Comparison of ENCODE assay signal across 9 cellular contexts in the genomic region with DNA sequence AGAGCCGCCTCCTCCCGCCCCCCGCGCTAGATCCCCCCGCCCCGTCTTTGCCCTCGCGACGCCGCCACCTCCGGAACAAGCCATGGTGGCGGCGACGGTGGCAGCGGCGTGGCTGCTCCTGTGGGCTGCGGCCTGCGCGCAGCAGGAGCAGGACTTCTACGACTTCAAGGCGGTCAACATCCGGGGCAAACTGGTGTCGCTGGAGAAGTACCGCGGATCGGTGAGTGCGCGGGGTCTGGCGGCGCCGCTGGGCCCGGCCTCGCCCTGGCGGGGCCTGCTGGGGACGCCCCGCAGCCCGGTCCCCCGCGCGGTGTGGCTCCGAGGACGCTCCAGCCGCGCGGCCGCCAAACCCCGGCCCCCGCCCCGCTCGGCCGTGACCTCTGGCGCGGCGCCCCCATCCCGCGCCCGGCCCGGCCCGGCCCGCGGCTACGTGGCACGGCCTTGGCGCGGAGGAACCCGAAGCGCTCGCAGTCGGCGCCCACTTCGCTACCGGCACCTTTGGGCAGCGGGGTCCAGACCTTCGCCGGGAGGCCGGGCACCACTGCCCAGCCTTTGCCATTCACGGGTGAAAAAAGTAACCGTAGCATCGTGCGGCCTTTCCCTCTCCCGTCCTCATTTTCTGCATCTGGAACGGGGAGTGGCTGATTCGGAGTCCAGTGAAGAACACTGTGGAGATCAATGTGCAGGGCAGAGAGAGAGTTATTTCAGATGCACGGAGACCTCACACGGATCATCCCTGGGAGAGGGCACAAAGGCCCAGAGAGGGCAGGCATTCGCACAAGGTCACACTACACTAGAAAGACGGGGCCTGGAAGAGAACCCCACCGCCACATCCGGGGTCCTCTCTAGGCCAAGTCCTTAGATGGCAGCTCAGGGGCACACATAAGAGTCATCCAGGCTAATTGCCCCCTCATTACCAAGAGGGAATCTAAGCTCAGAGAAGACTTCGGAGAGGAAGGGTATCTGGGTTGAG. TPM values are rescaled to one million over a fixed set of nuclear protein-coding genes. Genes with fewer than 3 reads are reported as not detected.
DNase-seq lines count a peak whose midpoint lies in the region; ATAC-seq, FAIRE-seq and TF ChIP-seq lines count a peak whose summit lies in the region.
"Had no signal": no experiment of that assay in that cellular context is flagged by ENCODE, and none has a peak within 500 bp of the region (broad histone marks: within the 10 kb centered on the region; RNA-seq: fewer than 3 reads in every experiment).

A gene (plus strand): TSS at position 44 of the 973 bp plus-strand sequence. CDS start 39 bp downstream, at position 83.

- H3K4me3 ChIP-seq in GM08714 (ENCODE audit: low read length) (peak within 1 kb of the TSS; percentile 47; the same call in 1 of the 2 replicates), fibroblast of mammary gland (ENCODE audit: control insufficient read depth, low read depth, low read length) (peak within 1 kb of the TSS; percentile 45)

- no peaks in the 10 kb centered on the region for H3K27me3 Mint-ChIP-seq in natural killer cell (ENCODE audit: low read depth in 2 of 2)
- H3K27me3 Mint-ChIP-seq in stimulated activated memory B cell treated with anti-CD40 and anti-IgM and Interleukin-4, amounts not matched to agents 10 μg/mL and 1 μg/mL and 100 μg/mL, for 72 hours, result no peaks in the 10 kb centered on the region

- H3K27ac Mint-ChIP-seq in natural killer cell, result peak within 1 kb of the TSS; percentile 70 to 81
- H3K27ac Mint-ChIP-seq in stimulated activated memory B cell treated with anti-CD40 and anti-IgM and Interleukin-4, amounts not matched to agents 10 μg/mL and 1 μg/mL and 100 μg/mL, for 72 hours, result peak within 1 kb of the TSS; percentile 90

- peaks cover 42 to 63% of the 10 kb centered on the region in 2 donors for H3K4me1 Mint-ChIP-seq in natural killer cell
- peaks cover 67% of the 10 kb centered on the region for H3K4me1 Mint-ChIP-seq in stimulated activated memory B cell treated with anti-CD40 and anti-IgM and Interleukin-4, amounts not matched to agents 10 μg/mL and 1 μg/mL and 100 μg/mL, for 72 hours

- peak; percentile 76 to 84 (median 81) for ATAC-seq in natural killer cell
- peak; percentile 68 for ATAC-seq in stimulated activated memory B cell treated with anti-CD40 and anti-IgM and Interleukin-4, amounts not matched to agents 10 μg/mL and 1 μg/mL and 100 μg/mL, for 72 hours

- no peak for TF ChIP-seq POLR2A in H54 (IDR thresholded peaks at IDR 0.05; ENCODE audit: low read depth, low read length)

- H3K4me3 Mint-ChIP-seq in natural killer cell, result peak within 1 kb of the TSS; percentile 87
- H3K4me3 Mint-ChIP-seq in stimulated activated memory B cell treated with anti-CD40 and anti-IgM and Interleukin-4, amounts not matched to agents 10 μg/mL and 1 μg/mL and 100 μg/mL, for 72 hours, result peak within 1 kb of the TSS; percentile 83

- H3K9me3 Mint-ChIP-seq in natural killer cell, result no peaks in the 10 kb centered on the region
- no peaks in the 10 kb centered on the region for H3K9me3 Mint-ChIP-seq in stimulated activated memory B cell treated with anti-CD40 and anti-IgM and Interleukin-4, amounts not matched to agents 10 μg/mL and 1 μg/mL and 100 μg/mL, for 72 hours

- no peak for FAIRE-seq in RCC 7860 (lab: Jason Lieb, UNC)
- no peak for FAIRE-seq in H54 (lab: Jason Lieb, UNC)
- FAIRE-seq: endometrium had no signal

- TF ChIP-seq CTCF in fibroblast of mammary gland (conservative IDR thresholded peaks at IDR 0.05; ENCODE audit: control insufficient read depth, insufficient read depth, low read depth, low read length) (no peak), natural killer cell (IDR thresholded peaks at IDR 0.05) (no peak)

- H3K36me3 Mint-ChIP-seq in natural killer cell, result no peaks in the 10 kb centered on the region
- H3K36me3 Mint-ChIP-seq in stimulated activated memory B cell treated with anti-CD40 and anti-IgM and Interleukin-4, amounts not matched to agents 10 μg/mL and 1 μg/mL and 100 μg/mL, for 72 hours, result peaks cover 15% of the 10 kb centered on the region

- intact Hi-C loops in natural killer cell (cut with micrococcal nuclease), result loop anchor here (1.0 to 2.0 kb wide), 2 partner anchors 35 to 50 kb away; a partner anchor contains a TSS

- DNase-seq in NCI-H510A (lab: John Stamatoyannopoulos, UW), result peak; percentile 9
- DNase-seq in activated T-helper 1 cell treated with Interleukin-2 at 50 U/mL for 16 hours (ENCODE audit: low read depth), result peak; percentile 52
- peak; percentile 56 for DNase-seq in fibroblast of mammary gland (ENCODE audit: low read depth)
- DNase-seq in natural killer cell, result peak; percentile 61
- DNase-seq in RCC 7860 (ENCODE audit: low spot score), result no peak
- DNase-seq in H54 (ENCODE audit: insufficient read length, low spot score), result no peak

RNA-seq across cellular contexts. Expression of the gene that starts here (rescaled TPM):
- total RNA-seq in natural killer cell, result 10 to 100 TPM in 2 of 3 donors, 1 to 10 TPM in 1; 9.7 to 10.6 (median 10.2) TPM

Comparison
In these comparisons a context has a peak if more than half of its experiments do, and no peak if none do; other contexts are left out.
1. DNase-seq: peak in NCI-H510A (single experiment), activated T-helper 1 cell treated with Interleukin-2 at 50 U/mL for 16 hours (single experiment), fibroblast of mammary gland (single experiment) and natural killer cell (single experiment); none in RCC 7860 (single experiment) and H54 (single experiment).